In genomic region chr9:135128035-135128670, GRCh38 we compare ENCODE assay signal across 12 cellular contexts.
"Had no signal": no experiment of that assay in that cellular context is flagged by ENCODE, and none has a peak within 500 bp of the region (broad histone marks: within the 10 kb centered on the region; RNA-seq: fewer than 3 reads in every experiment).

No MANE protein-coding gene starts in this region.

- H3K9me3 ChIP-seq: psoas muscle, sigmoid colon, upper lobe of right lung had no signal

- H3K27ac ChIP-seq: psoas muscle, sigmoid colon, upper lobe of right lung had no signal

- H3K4me3 ChIP-seq: lung, psoas muscle, sigmoid colon, upper lobe of right lung had no signal

- H3K36me3 ChIP-seq: sigmoid colon, upper lobe of right lung had no signal

- H3K27me3 ChIP-seq: upper lobe of right lung had no signal

- H3K4me1 ChIP-seq: sigmoid colon, upper lobe of right lung had no signal

- DNase-seq: activated CD4-positive, alpha-beta T cell treated with anti-CD3 and anti-CD28 coated beads, Interleukin-2, amount 50 U/mL, for 4 hours; activated naive CD4-positive, alpha-beta T cell treated with anti-CD3 and anti-CD28 coated beads, Interleukin-2, amount 50 U/mL, for 16 hours; activated T-cell treated with anti-CD3 and anti-CD28 coated beads, Interleukin-2, amount 50 U/mL, for 1 hour; left cardiac atrium; natural killer cell; psoas muscle; sigmoid colon; stimulated activated CD4-positive, alpha-beta T cell treated with anti-CD3 and anti-CD28 coated beads, Interleukin-12 subunit alpha, Interleukin-12 subunit beta, amount 100 ng/mL, for 4 hours; stimulated activated naive CD4-positive, alpha-beta T cell treated with Interleukin-2 at 50 U/mL for 16 hours; T-helper 17 cell; upper lobe of right lung had no signal
